ENCODE assay signal across 8 cellular contexts in the genomic region with DNA sequence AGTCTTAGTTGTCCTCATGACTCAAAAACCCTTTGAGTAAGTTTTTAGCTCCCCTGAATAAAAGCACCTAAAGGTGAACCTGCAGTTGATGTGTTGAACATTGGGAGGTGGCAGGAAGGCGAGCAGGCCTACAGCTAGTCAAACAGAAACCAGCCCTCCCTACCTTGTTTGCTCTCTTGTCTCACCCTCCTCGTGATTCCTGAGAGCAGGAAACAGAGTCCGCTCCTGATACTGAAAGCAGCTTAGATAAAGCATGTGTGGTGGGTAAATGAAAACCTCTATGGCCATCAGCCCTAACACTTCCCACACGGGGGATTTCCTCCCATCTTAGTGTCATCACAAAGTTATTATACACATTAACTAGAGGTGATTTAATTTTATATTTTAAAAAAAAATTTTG. TPM values are rescaled to one million over a fixed set of nuclear protein-coding genes. Genes with fewer than 3 reads are reported as not detected.
DNase-seq lines count a peak whose midpoint lies in the region; ATAC-seq and TF ChIP-seq lines count a peak whose summit lies in the region.

No MANE protein-coding gene starts in this region.

- H3K4me3 ChIP-seq in colonic mucosa (no peak overlapping the region), body of pancreas (no peak overlapping the region), tibial nerve (no peak overlapping the region)

- H3K27ac ChIP-seq in colonic mucosa (no peak overlapping the region), body of pancreas (no peak overlapping the region), tibial nerve (no peak overlapping the region)

- H3K36me3 ChIP-seq in colonic mucosa = no peaks in the 10 kb centered on the region
- H3K36me3 ChIP-seq in body of pancreas (replicated peaks in 1 of 2; ENCODE audit: insufficient read depth in 1 of 2, low read depth in 2 of 2) = no peaks in the 10 kb centered on the region
- H3K36me3 ChIP-seq in tibial nerve = no peaks in the 10 kb centered on the region

- no peaks in the 10 kb centered on the region for H3K9me3 ChIP-seq in colonic mucosa
- H3K9me3 ChIP-seq in body of pancreas = no peaks in the 10 kb centered on the region
- H3K9me3 ChIP-seq in tibial nerve = peaks cover 0 to 7% (median 0%) of the 10 kb centered on the region in 4 donors

- intact Hi-C loops in colonic mucosa (cut with DNase I) (no loop called here), body of pancreas (cut with DNase I) (no loop called here), head of caudate nucleus (cut with DNase I) (no loop called here)

- DNase-seq in colonic mucosa = peak; percentile 35
- no peak for DNase-seq in body of pancreas
- no peak for DNase-seq in HUDEP-2 (lab: John Stamatoyannopoulos, UW; ENCODE audit: unreplicated experiment in 76 of 76)
- no peak for DNase-seq in tibial nerve (ENCODE audit: low spot score in 2 of 2)
- DNase-seq in head of caudate nucleus = no peak

- ATAC-seq in GM18517 (IDR thresholded peaks at IDR 0.05; ENCODE audit: unreplicated experiment) = peak; percentile 71
- ATAC-seq in GM19467 (IDR thresholded peaks at IDR 0.05; ENCODE audit: unreplicated experiment) = peak; percentile 88
- peak; percentile 78 for ATAC-seq in HG03066 (IDR thresholded peaks at IDR 0.05; ENCODE audit: low read depth, unreplicated experiment)
- ATAC-seq in body of pancreas = no peak

- no peak overlapping the region for H3K9ac ChIP-seq in colonic mucosa (ENCODE audit: low read depth in 2 of 2, low read length in 2 of 2)

- WGBS in body of pancreas, 2 donors = 24 to 37% methylated on average over 4 of the region's 4 CpGs
- WGBS in tibial nerve, 2 donors = 72% methylated on average over 4 of the region's 4 CpGs

- H3K27me3 ChIP-seq in colonic mucosa (no peaks in the 10 kb centered on the region), body of pancreas (no peaks in the 10 kb centered on the region), tibial nerve (no peaks in the 10 kb centered on the region)

- no peak for TF ChIP-seq EP300 in tibial nerve (IDR thresholded peaks at IDR 0.05)

- H3K4me1 ChIP-seq in colonic mucosa (no peaks in the 10 kb centered on the region), body of pancreas (no peaks in the 10 kb centered on the region), tibial nerve (no peaks in the 10 kb centered on the region)

- TF ChIP-seq POLR2A in body of pancreas (IDR thresholded peaks at IDR 0.05) = no peak
- TF ChIP-seq POLR2A in tibial nerve (IDR thresholded peaks at IDR 0.05) = no peak

- TF ChIP-seq CTCF in colonic mucosa (IDR thresholded peaks at IDR 0.05) = no peak
- TF ChIP-seq CTCF in body of pancreas (IDR thresholded peaks at IDR 0.05) = no peak
- TF ChIP-seq CTCF in tibial nerve (IDR thresholded peaks at IDR 0.05) = no peak

RNA-seq across cellular contexts. Expression of a gene that starts 21.8 kb away (rescaled TPM):
- total RNA-seq in colonic mucosa = under 1 TPM; 0.11 to 0.44 TPM
- 10 to 100 TPM in 1 of 2 donors, 1 to 10 TPM in 1; 2.0 to 10.1 TPM for total RNA-seq in body of pancreas
- not detected for total RNA-seq in tibial nerve
